ENCODE assay signal across 1 cellular context in genomic region chr2:224039770-224040088, GRCh38.
TF ChIP-seq lines count a peak whose summit lies in the region.

No MANE protein-coding gene starts in this region.

TF ChIP-seq in HepG2, 621 proteins besides CTCF, POLR2A, EP300 and RAD21 (continued from another document):
- TF ChIP-seq, protein P1, sequence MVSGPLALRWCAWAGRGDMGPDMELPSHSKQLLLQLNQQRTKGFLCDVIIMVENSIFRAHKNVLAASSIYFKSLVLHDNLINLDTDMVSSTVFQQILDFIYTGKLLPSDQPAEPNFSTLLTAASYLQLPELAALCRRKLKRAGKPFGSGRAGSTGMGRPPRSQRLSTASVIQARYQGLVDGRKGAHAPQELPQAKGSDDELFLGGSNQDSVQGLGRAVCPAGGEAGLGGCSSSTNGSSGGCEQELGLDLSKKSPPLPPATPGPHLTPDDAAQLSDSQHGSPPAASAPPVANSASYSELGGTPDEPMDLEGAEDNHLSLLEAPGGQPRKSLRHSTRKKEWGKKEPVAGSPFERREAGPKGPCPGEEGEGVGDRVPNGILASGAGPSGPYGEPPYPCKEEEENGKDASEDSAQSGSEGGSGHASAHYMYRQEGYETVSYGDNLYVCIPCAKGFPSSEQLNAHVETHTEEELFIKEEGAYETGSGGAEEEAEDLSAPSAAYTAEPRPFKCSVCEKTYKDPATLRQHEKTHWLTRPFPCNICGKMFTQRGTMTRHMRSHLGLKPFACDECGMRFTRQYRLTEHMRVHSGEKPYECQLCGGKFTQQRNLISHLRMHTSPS (CRISPR knock-in tag; IDR thresholded peaks at IDR 0.05; ENCODE audit: low read depth): 0 out of 2 replicates have a peak, but pooled peaks have one; percentile 4
- TF ChIP-seq ZNF775 (CRISPR knock-in tag; IDR thresholded peaks at IDR 0.05; ENCODE audit: borderline replicate concordance) (no peak), ARNTL (CRISPR knock-in tag; IDR thresholded peaks at IDR 0.05) (peak; percentile 7; the same call in 1 of the 2 replicates), KLF15 (CRISPR knock-in tag; IDR thresholded peaks at IDR 0.05; ENCODE audit: borderline replicate concordance) (no peak), NRL (CRISPR knock-in tag; IDR thresholded peaks at IDR 0.05; ENCODE audit: borderline replicate concordance) (0 out of 2 replicates have a peak, but pooled peaks have one; percentile 8), KMT2B (CRISPR knock-in tag; IDR thresholded peaks at IDR 0.05) (no peak), ZNF160 (CRISPR knock-in tag; IDR thresholded peaks at IDR 0.05) (no peak)
